ENCODE assay signal across 7 cellular contexts in the genomic region with DNA sequence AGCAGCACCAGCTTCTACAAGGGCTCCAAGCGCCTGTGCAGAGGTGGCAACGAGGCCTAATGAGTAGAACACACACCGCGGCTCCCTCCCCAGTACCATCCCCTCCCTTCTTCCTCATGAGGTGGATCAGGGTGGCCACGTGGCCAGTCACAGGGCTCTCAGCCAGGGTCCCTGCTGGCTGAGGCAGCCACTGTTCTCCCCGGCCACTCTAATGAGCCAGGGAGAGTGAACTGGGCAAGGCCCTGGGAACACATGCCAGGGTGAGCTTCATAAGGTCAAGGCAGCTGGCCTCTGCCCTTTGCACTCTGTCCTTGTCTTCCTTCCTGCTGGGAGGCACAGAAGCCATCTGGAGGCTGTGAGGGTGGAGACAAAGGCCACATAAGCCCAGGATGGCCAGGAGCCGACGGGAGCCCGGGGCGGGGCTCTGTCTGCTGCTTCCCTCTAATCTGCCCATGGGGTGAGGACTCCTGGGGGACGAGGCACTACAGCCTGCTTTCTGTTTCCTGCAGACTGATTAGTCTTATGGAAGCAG. TPM values are rescaled to one million over a fixed set of nuclear protein-coding genes. Genes with fewer than 3 reads are reported as not detected.
DNase-seq lines count a peak whose midpoint lies in the region; ATAC-seq, FAIRE-seq and TF ChIP-seq lines count a peak whose summit lies in the region.
"Not testable (repeated sequence)": the region's sequence is repeated elsewhere in the genome, so short reads cannot be mapped to it uniquely, and the experiment has no call there.

No MANE protein-coding gene starts in this region.

- FAIRE-seq in small intestine (lab: Jason Lieb, UNC) = not testable (repeated sequence)

- H3K9me3 Mint-ChIP-seq in activated CD4-positive, alpha-beta T cell treated with anti-CD3 and anti-CD28 coated beads, Interleukin-2, amount 10 ng/mL, durations not matched to agents 24 days and 14 days = not testable (repeated sequence)

- not testable (repeated sequence) for TF ChIP-seq POLR2A in right lobe of liver (IDR thresholded peaks at IDR 0.05)

- not testable (repeated sequence) for H3K27ac ChIP-seq in right lobe of liver; small intestine (ENCODE audit: low read depth in 1 of 2, low read length in 1 of 2)

- DNase-seq in activated CD4-positive, alpha-beta T cell treated with anti-CD3 and anti-CD28 coated beads, Interleukin-2, amount 10 ng/mL, durations not matched to agents 24 days and 14 days = peak; percentile 21
- DNase-seq in ecto neural progenitor cell (ENCODE audit: low spot score) (peak; percentile 16), head of caudate nucleus (peak in 26 of 42 donors; percentile 2 to 62 (median 24)), left lobe of liver (ENCODE audit: low spot score) (peak; percentile 75), right lobe of liver (peak; percentile 49 to 82 (median 74)), pons (ENCODE audit: low spot score) (peak; percentile 1), small intestine (peak; percentile 3)

- not testable (repeated sequence) for H3K36me3 ChIP-seq in right lobe of liver; small intestine (ENCODE audit: control insufficient read depth in 2 of 2, insufficient read depth in 2 of 2, low read length in 2 of 2)

- not testable (repeated sequence) for H3K36me3 Mint-ChIP-seq in activated CD4-positive, alpha-beta T cell treated with anti-CD3 and anti-CD28 coated beads, Interleukin-2, amount 10 ng/mL, durations not matched to agents 24 days and 14 days (ENCODE audit: low read depth)

- ATAC-seq in left lobe of liver (peak; percentile 79), right lobe of liver (peak; percentile 80 to 87 (median 82))

- H3K27me3 ChIP-seq in right lobe of liver; small intestine (ENCODE audit: control insufficient read depth in 2 of 2, insufficient read depth in 2 of 2, low read length in 2 of 2): not testable (repeated sequence)

- not testable (repeated sequence) for H3K27me3 Mint-ChIP-seq in activated CD4-positive, alpha-beta T cell treated with anti-CD3 and anti-CD28 coated beads, Interleukin-2, amount 10 ng/mL, durations not matched to agents 24 days and 14 days

- not testable (repeated sequence) for H3K9me3 ChIP-seq in right lobe of liver; small intestine (ENCODE audit: control insufficient read depth, low read depth)

- H3K4me1 Mint-ChIP-seq in activated CD4-positive, alpha-beta T cell treated with anti-CD3 and anti-CD28 coated beads, Interleukin-2, amount 10 ng/mL, durations not matched to agents 24 days and 14 days = not testable (repeated sequence)

- not testable (repeated sequence) for H3K4me3 ChIP-seq in right lobe of liver; small intestine (ENCODE audit: low read depth in 1 of 2, low read length in 2 of 2)

- intact Hi-C loops in activated CD4-positive, alpha-beta T cell treated with anti-CD3 and anti-CD28 coated beads, Interleukin-2, amount 10 ng/mL, durations not matched to agents 24 days and 14 days (cut with micrococcal nuclease); head of caudate nucleus (cut with DNase I); right lobe of liver (cut with DNase I): not testable (repeated sequence)

- not testable (repeated sequence) for H3K4me1 ChIP-seq in right lobe of liver; small intestine (ENCODE audit: control insufficient read depth in 2 of 2, insufficient read depth in 1 of 2, low read depth in 1 of 2, low read length in 1 of 2)

- no CpG with 5 or more reads among the region's 11 CpGs for WGBS in right lobe of liver (ENCODE audit: insufficient coverage, low coverage, low lambda C conversion rate, missing lambda C conversion rate)
- WGBS in small intestine, 3 donors = 37 to 50% methylated on average over 1 to 3 of the region's 11 CpGs; no CpG with 5 or more reads in 1 of the 3 donors

- not testable (repeated sequence) for TF ChIP-seq CTCF in right lobe of liver (IDR thresholded peaks at IDR 0.05)

- not testable (repeated sequence) for H3K27ac Mint-ChIP-seq in activated CD4-positive, alpha-beta T cell treated with anti-CD3 and anti-CD28 coated beads, Interleukin-2, amount 10 ng/mL, durations not matched to agents 24 days and 14 days

- not testable (repeated sequence) for H3K4me3 Mint-ChIP-seq in activated CD4-positive, alpha-beta T cell treated with anti-CD3 and anti-CD28 coated beads, Interleukin-2, amount 10 ng/mL, durations not matched to agents 24 days and 14 days

RNA-seq across cellular contexts. Expression of gene TMEM191C, which starts 22.0 kb away (rescaled TPM):
- total RNA-seq in activated CD4-positive, alpha-beta T cell treated with anti-CD3 and anti-CD28 coated beads, Interleukin-2, amount 10 ng/mL, durations not matched to agents 24 days and 14 days = 0.50 and 0.54 TPM in 2 replicates
- total RNA-seq in left lobe of liver = 0.78 TPM
- 1 to 10 TPM in 1 of 6 experiments, under 1 TPM in 5; 0.12 to 1.4 (median 0.66) TPM for total RNA-seq in right lobe of liver
- polyA plus RNA-seq in small intestine = 1 to 10 TPM; 2.0 to 6.0 (median 3.0) TPM

Comparison
In these comparisons a context has a peak if more than half of its experiments do, and no peak if none do; other contexts are left out.
1. DNase-seq: peak in every context shown above with its lines; median percentile 75 in left lobe of liver; 74 in right lobe of liver; 24 in head of caudate nucleus; 21 in activated CD4-positive, alpha-beta T cell treated with anti-CD3 and anti-CD28 coated beads, Interleukin-2, amount 10 ng/mL, durations not matched to agents 24 days and 14 days; 16 in ecto neural progenitor cell; 3 in small intestine; 1 in pons.